13 cellular contexts compared by ENCODE assay signal in genomic region chr7:46492460-46492859, GRCh38.
"Had no signal": no experiment of that assay in that cellular context is flagged by ENCODE, and none has a peak within 500 bp of the region (broad histone marks: within the 10 kb centered on the region; RNA-seq: fewer than 3 reads in every experiment).

No MANE protein-coding gene starts in this region.

- DNase-seq: activated CD4-positive, alpha-beta T cell treated with anti-CD3 and anti-CD28 coated beads, Interleukin-2, amount 10 ng/mL, durations not matched to agents 7 days and 5 days; activated CD8-positive, alpha-beta memory T cell treated with anti-CD3 and anti-CD28 coated beads for 24 hours; activated gamma-delta T cell; adrenal gland; effector CD4-positive, alpha-beta T cell; esophagus squamous epithelium; lower lobe of right lung; stimulated activated CD4-positive, alpha-beta T cell treated with anti-CD3 and anti-CD28 coated beads, Interleukin-2, amount 100 ng/mL, for 24 hours; stimulated activated naive CD8-positive, alpha-beta T cell treated with anti-CD3 and anti-CD28 coated beads, Interleukin-15, Interleukin-2, amounts not matched to agents 100 U/mL and 50 U/mL, for 24 hours; T-cell had no signal

- H3K27me3 ChIP-seq: adrenal gland, esophagus squamous epithelium, tibial nerve, vagina had no signal

- H3K36me3 ChIP-seq: adrenal gland, esophagus squamous epithelium, lower lobe of right lung, tibial nerve, vagina had no signal

- H3K27ac ChIP-seq: adrenal gland, esophagus squamous epithelium, lower lobe of right lung, tibial nerve had no signal

- H3K4me1 ChIP-seq: adrenal gland, lower lobe of right lung, tibial nerve, vagina had no signal

- ATAC-seq: activated naive CD4-positive, alpha-beta T cell treated with anti-CD3 and anti-CD28 coated beads, Interleukin-2, amount 50 U/mL, for 72 hours; lower lobe of right lung; stimulated activated naive CD8-positive, alpha-beta T cell treated with anti-CD3 and anti-CD28 coated beads, Interleukin-15, Interleukin-2, amounts not matched to agents 100 U/mL and 50 U/mL, for 24 hours; T-cell had no signal

- H3K4me3 ChIP-seq: adrenal gland, esophagus squamous epithelium, lower lobe of right lung, tibial nerve, vagina had no signal

- H3K9me3 ChIP-seq: adrenal gland, esophagus squamous epithelium, lower lobe of right lung, tibial nerve, vagina had no signal
